Comparison of ENCODE assay signal across 8 cellular contexts in the genomic region with DNA sequence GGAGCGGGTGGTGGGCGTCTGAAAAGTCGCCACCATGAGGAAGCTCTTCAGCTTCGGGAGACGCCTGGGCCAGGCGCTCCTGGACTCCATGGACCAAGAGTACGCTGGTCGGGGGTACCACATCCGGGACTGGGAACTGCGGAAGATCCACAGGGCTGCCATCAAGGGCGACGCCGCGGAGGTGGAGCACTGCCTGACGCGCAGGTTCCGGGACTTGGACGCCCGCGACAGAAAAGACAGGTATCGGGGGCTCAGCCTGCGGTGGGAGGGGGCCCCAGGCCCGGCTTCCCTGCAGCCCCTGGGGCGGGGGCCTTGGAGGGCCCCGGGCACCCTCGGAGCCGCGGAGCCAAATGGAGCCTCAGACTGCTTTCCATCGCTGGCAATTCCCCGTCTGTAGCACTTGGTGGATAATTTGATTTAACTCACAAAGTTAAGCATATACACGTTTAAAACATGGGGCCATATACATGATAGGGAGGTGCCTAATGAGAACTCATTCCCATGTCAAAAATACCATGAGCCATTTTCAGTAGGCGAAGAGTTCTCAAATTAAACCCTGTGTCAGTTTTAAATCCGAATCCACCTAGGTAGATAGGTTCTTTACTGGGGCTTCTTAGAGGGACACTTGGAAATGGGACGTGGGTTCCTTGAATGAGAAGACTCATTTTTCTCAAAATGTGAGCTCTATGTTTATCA. TPM values are rescaled to one million over a fixed set of nuclear protein-coding genes. Genes with fewer than 3 reads are reported as not detected.
DNase-seq lines count a peak whose midpoint lies in the region; ATAC-seq and TF ChIP-seq lines count a peak whose summit lies in the region.
"Not testable (repeated sequence)": the region's sequence is repeated elsewhere in the genome, so short reads cannot be mapped to it uniquely, and the experiment has no call there.

No MANE protein-coding gene starts in this region.

- H3K4me3 ChIP-seq in CD4-positive, CD25-positive, alpha-beta regulatory T cell (ENCODE audit: low read depth, low read length); SK-N-SH (ENCODE audit: low read depth in 2 of 2, low read length in 1 of 2); hepatocyte: not testable (repeated sequence)
- H3K4me3 ChIP-seq in HEK293 (ENCODE audit: low read depth, low read length): peak overlapping the region; percentile 42

- H3K9me3 Mint-ChIP-seq in CD4-positive, CD25-positive, alpha-beta regulatory T cell; activated T-cell treated with anti-CD3 and anti-CD28 coated beads, Interleukin-2, amount 50 U/mL, for 4 hours; central memory CD8-positive, alpha-beta T cell; naive thymus-derived CD8-positive, alpha-beta T cell: not testable (repeated sequence)

- not testable (repeated sequence) for ATAC-seq in CD4-positive, CD25-positive, alpha-beta regulatory T cell (ENCODE audit: low read depth in 2 of 2); activated T-cell treated with anti-CD3 and anti-CD28 coated beads, Interleukin-2, amount 50 U/mL, for 4 hours; central memory CD8-positive, alpha-beta T cell (replicated peaks; ENCODE audit: extremely low read depth, poor library complexity, severe bottlenecking); naive thymus-derived CD8-positive, alpha-beta T cell

- not testable (repeated sequence) for H3F3A ChIP-seq in SK-N-SH (replicated peaks; ENCODE audit: insufficient read depth)

- H3K9ac ChIP-seq in SK-N-SH: not testable (repeated sequence)

- H3K27me3 ChIP-seq in CD4-positive, CD25-positive, alpha-beta regulatory T cell (ENCODE audit: control insufficient read depth, insufficient read depth, low read length): peaks cover 49% of the 10 kb centered on the region
- peaks cover 75% of the 10 kb centered on the region for H3K27me3 ChIP-seq in SK-N-SH (ENCODE audit: insufficient read depth)
- peaks cover 89% of the 10 kb centered on the region for H3K27me3 ChIP-seq in hepatocyte

- H3K4me2 ChIP-seq in SK-N-SH (peak overlapping the region; percentile 41; the same call in 1 of the 2 replicates), hepatocyte (peak overlapping the region; percentile 86)

- not testable (repeated sequence) for H3K36me3 ChIP-seq in CD4-positive, CD25-positive, alpha-beta regulatory T cell (ENCODE audit: control insufficient read depth, insufficient read depth, low read length); SK-N-SH (replicated peaks in 1 of 2; ENCODE audit: control insufficient read depth in 1 of 2, insufficient read depth in 2 of 2, low read length in 1 of 2); hepatocyte (replicated peaks; ENCODE audit: insufficient read depth, low read depth)
- H3K36me3 ChIP-seq in HEK293 (ENCODE audit: control insufficient read depth in 2 of 2, insufficient read depth in 1 of 2, low read length in 2 of 2): peaks cover 0 to 18% of the 10 kb centered on the region in 2 experiments; a peak in 1 of 3 replicates

- H3K4me1 ChIP-seq in CD4-positive, CD25-positive, alpha-beta regulatory T cell (ENCODE audit: control insufficient read depth, insufficient read depth, low read length, poor library complexity, severe bottlenecking): peaks cover 32% of the 10 kb centered on the region
- H3K4me1 ChIP-seq in HEK293 (ENCODE audit: control insufficient read depth, insufficient read depth, low read length); SK-N-SH (ENCODE audit: control insufficient read depth in 1 of 2, insufficient read depth in 2 of 2, low read depth in 1 of 2, low read length in 1 of 2): not testable (repeated sequence)
- H3K4me1 ChIP-seq in hepatocyte (ENCODE audit: insufficient read depth): peaks cover 15% of the 10 kb centered on the region

- POLR2A ChIA-PET in HEK293 (lab: Yijun Ruan, JAX): interaction anchor here (0.6 to 1.3 kb wide), 4 partner anchors 16 to 476 kb away, joined by 3 to 7 read pairs (median 4); a partner anchor contains a TSS
- POLR2A ChIA-PET in SK-N-SH (lab: Yijun Ruan, JAX): not testable (repeated sequence)
- POLR2A ChIA-PET in naive thymus-derived CD8-positive, alpha-beta T cell (lab: Charles Lee): interaction anchor here (1.4 to 1.5 kb wide), 2 partner anchors 45 to 145 kb away, joined by 4 to 7 read pairs; a partner anchor contains a TSS

- not testable (repeated sequence) for H3K27ac ChIP-seq in CD4-positive, CD25-positive, alpha-beta regulatory T cell (ENCODE audit: insufficient read depth, low read length, poor library complexity, severe bottlenecking); HEK293 (ENCODE audit: extremely low read depth, low read depth, low read length); SK-N-SH (ENCODE audit: low read depth in 2 of 2, low read length in 1 of 2); hepatocyte

- not testable (repeated sequence) for H3K27ac Mint-ChIP-seq in CD4-positive, CD25-positive, alpha-beta regulatory T cell
- H3K27ac Mint-ChIP-seq in central memory CD8-positive, alpha-beta T cell (ENCODE audit: low read depth): peak overlapping the region; percentile 14
- peak overlapping the region in 1 of 10 donors; percentile 83 for H3K27ac Mint-ChIP-seq in naive thymus-derived CD8-positive, alpha-beta T cell

- peaks cover 76% of the 10 kb centered on the region for H3K27me3 Mint-ChIP-seq in CD4-positive, CD25-positive, alpha-beta regulatory T cell
- peaks cover 65% of the 10 kb centered on the region for H3K27me3 Mint-ChIP-seq in activated T-cell treated with anti-CD3 and anti-CD28 coated beads, Interleukin-2, amount 50 U/mL, for 4 hours (ENCODE audit: low read depth)
- H3K27me3 Mint-ChIP-seq in central memory CD8-positive, alpha-beta T cell: peaks cover 57% of the 10 kb centered on the region
- peaks cover 30 to 57% (median 48%) of the 10 kb centered on the region in 5 donors for H3K27me3 Mint-ChIP-seq in naive thymus-derived CD8-positive, alpha-beta T cell

- not testable (repeated sequence) for TF ChIP-seq EP300 in SK-N-SH (IDR thresholded peaks at IDR 0.05; ENCODE audit: borderline replicate concordance in 1 of 2, low read depth in 1 of 2, low read length in 1 of 2)

- 3% methylated on average over 29 of the region's 34 CpGs for WGBS in SK-N-SH (ENCODE audit: low lambda C conversion rate)
- WGBS in hepatocyte (ENCODE audit: low lambda C conversion rate, missing lambda C conversion rate): 13% methylated on average over 33 of the region's 34 CpGs

- H4K20me1 ChIP-seq in SK-N-SH (ENCODE audit: insufficient read depth); hepatocyte (ENCODE audit: insufficient read depth, poor library complexity, severe bottlenecking): not testable (repeated sequence)

- CTCF ChIA-PET in HEK293 (lab: Yijun Ruan, JAX) (interaction anchor here (1.1 kb wide), 1 partner anchor 17 kb away, joined by 7 read pairs; no protein-coding TSS in a partner anchor), SK-N-SH (lab: Yijun Ruan, JAX) (interaction anchor here (1.0 to 1.4 kb wide), 5 partner anchors 10 to 94 kb away, joined by 3 to 7 read pairs (median 4); no protein-coding TSS in a partner anchor)

- not testable (repeated sequence) for H3K79me2 ChIP-seq in SK-N-SH (ENCODE audit: insufficient read depth); hepatocyte

- DNase-seq in CD4-positive, CD25-positive, alpha-beta regulatory T cell; activated T-cell treated with anti-CD3 and anti-CD28 coated beads, Interleukin-2, amount 50 U/mL, for 4 hours; central memory CD8-positive, alpha-beta T cell (ENCODE audit: low spot score in 2 of 2); hepatocyte (ENCODE audit: low spot score): not testable (repeated sequence)
- DNase-seq in SK-N-SH: peak; percentile 31
- DNase-seq in naive thymus-derived CD8-positive, alpha-beta T cell: peak in 3 of 10 donors; percentile 7 to 14 (median 12)
- DNase-seq in stimulated activated CD4-positive, alpha-beta T cell treated with anti-CD3 and anti-CD28 coated beads, Interleukin-15, amount 100 ng/mL, for 24 hours: peak; percentile 27

- TF ChIP-seq CTCF in HEK293 (tag by site-specific recombination; IDR thresholded peaks at IDR 0.05); SK-N-SH (IDR thresholded peaks at IDR 0.05); hepatocyte (IDR thresholded peaks at IDR 0.05; ENCODE audit: poor library complexity): not testable (repeated sequence)

- H3K36me3 Mint-ChIP-seq in CD4-positive, CD25-positive, alpha-beta regulatory T cell; activated T-cell treated with anti-CD3 and anti-CD28 coated beads, Interleukin-2, amount 50 U/mL, for 4 hours (ENCODE audit: insufficient read depth); central memory CD8-positive, alpha-beta T cell (ENCODE audit: insufficient read depth); naive thymus-derived CD8-positive, alpha-beta T cell: not testable (repeated sequence)

- peak overlapping the region; percentile 76 to 88 (median 82) for H3K4me3 Mint-ChIP-seq in CD4-positive, CD25-positive, alpha-beta regulatory T cell
- H3K4me3 Mint-ChIP-seq in activated T-cell treated with anti-CD3 and anti-CD28 coated beads, Interleukin-2, amount 50 U/mL, for 4 hours: peak overlapping the region; percentile 82
- peak overlapping the region; percentile 76 for H3K4me3 Mint-ChIP-seq in central memory CD8-positive, alpha-beta T cell
- H3K4me3 Mint-ChIP-seq in naive thymus-derived CD8-positive, alpha-beta T cell: peak overlapping the region; percentile 79 to 91 (median 88)

- H3K9me2 ChIP-seq in SK-N-SH; hepatocyte (replicated peaks; ENCODE audit: insufficient read depth): not testable (repeated sequence)

- not testable (repeated sequence) for H2AFZ ChIP-seq in SK-N-SH (ENCODE audit: low read depth); hepatocyte

- H3K4me1 Mint-ChIP-seq in CD4-positive, CD25-positive, alpha-beta regulatory T cell: peaks cover 0 to 22% (median 5%) of the 10 kb centered on the region in 4 donors
- H3K4me1 Mint-ChIP-seq in activated T-cell treated with anti-CD3 and anti-CD28 coated beads, Interleukin-2, amount 50 U/mL, for 4 hours (ENCODE audit: low read depth): peaks cover 15% of the 10 kb centered on the region
- H3K4me1 Mint-ChIP-seq in central memory CD8-positive, alpha-beta T cell: not testable (repeated sequence)
- H3K4me1 Mint-ChIP-seq in naive thymus-derived CD8-positive, alpha-beta T cell: peaks cover 4 to 16% (median 10%) of the 10 kb centered on the region in 4 donors

- not testable (repeated sequence) for TF ChIP-seq RAD21 in SK-N-SH (IDR thresholded peaks at IDR 0.05; ENCODE audit: low read length)

- not testable (repeated sequence) for H3K9me3 ChIP-seq in CD4-positive, CD25-positive, alpha-beta regulatory T cell (ENCODE audit: control insufficient read depth in 2 of 2, low read length in 2 of 2); HEK293 (ENCODE audit: control insufficient read depth, insufficient read depth, low read depth, low read length); SK-N-SH; hepatocyte (ENCODE audit: low read depth)

RNA-seq across cellular contexts. Expression of a gene that starts 45.1 kb away (rescaled TPM):
- total RNA-seq in CD4-positive, CD25-positive, alpha-beta regulatory T cell: 29.3 TPM
- polyA plus RNA-seq in CD4-positive, CD25-positive, alpha-beta regulatory T cell: 1 to 10 TPM; 5.6 to 9.8 (median 7.6) TPM
- polyA plus RNA-seq in SK-N-SH (2012; rRNA removed) (18.7 and 19.6 TPM in 2 replicates), hepatocyte (11.0 and 13.2 TPM in 2 replicates)
- 16.7 and 19.0 TPM in 2 replicates for polyA plus RNA-seq in SK-N-SH (2012; cell fraction: cytosol; rRNA removed)
- polyA plus RNA-seq in SK-N-SH (2012; cell fraction: nucleus; rRNA removed): 20.2 and 21.5 TPM in 2 replicates
- 10 to 100 TPM; 29.3 to 32.3 (median 30.1) TPM for total RNA-seq in activated T-cell treated with anti-CD3 and anti-CD28 coated beads, Interleukin-2, amount 50 U/mL, for 4 hours
- 19.9 and 25.7 TPM in 2 replicates for total RNA-seq in hepatocyte
- 10 to 100 TPM; 28.3 to 29.1 TPM for total RNA-seq in naive thymus-derived CD8-positive, alpha-beta T cell
- 10 to 100 TPM in 2 of 3 donors, 1 to 10 TPM in 1; 5.9 to 20.1 (median 10.1) TPM for polyA plus RNA-seq in naive thymus-derived CD8-positive, alpha-beta T cell
